12 cellular contexts compared by ENCODE assay signal in genomic region chr1:235313931-235314678, GRCh38. TPM values are rescaled to one million over a fixed set of nuclear protein-coding genes. Genes with fewer than 3 reads are reported as not detected.
DNase-seq lines count a peak whose midpoint lies in the region; ATAC-seq, FAIRE-seq and TF ChIP-seq lines count a peak whose summit lies in the region.
"Had no signal": no experiment of that assay in that cellular context is flagged by ENCODE, and none has a peak within 500 bp of the region (broad histone marks: within the 10 kb centered on the region; RNA-seq: fewer than 3 reads in every experiment).

No MANE protein-coding gene starts in this region.

- TF ChIP-seq EP300 in HepG2 (IDR thresholded peaks at IDR 0.05; ENCODE audit: low read depth in 2 of 2, low read length in 2 of 2) (no peak), HepG2 (CRISPR knock-in tag; IDR thresholded peaks at IDR 0.05; ENCODE audit: borderline replicate concordance) (no peak)

- WGBS in HepG2 (ENCODE audit: low lambda C conversion rate) = 96% methylated on average over 4 of the region's 4 CpGs

- H3K36me3 Mint-ChIP-seq in CD4-positive, alpha-beta T cell (ENCODE audit: low read depth) = peaks cover 38% of the 10 kb centered on the region
- H3K36me3 Mint-ChIP-seq in IgD-negative memory B cell (peaks cover 2% of the 10 kb centered on the region), astrocyte (ENCODE audit: low read depth, unreplicated experiment) (peaks cover 1% of the 10 kb centered on the region), memory B cell (peaks cover 10% of the 10 kb centered on the region)

- intact Hi-C loops in CD4-positive, alpha-beta T cell (cut with DNase I, micrococcal nuclease) = no loop called here
- intact Hi-C loops in HepG2 (cut with micrococcal nuclease; ENCODE audit: unreplicated experiment) = no loop called here
- intact Hi-C loops in dorsolateral prefrontal cortex (cut with DNase I) = no loop called here

- no peak for TF ChIP-seq CTCF in CD4-positive, alpha-beta T cell (IDR thresholded peaks at IDR 0.05)
- TF ChIP-seq CTCF in astrocyte (IDR thresholded peaks at IDR 0.05; ENCODE audit: insufficient read depth, low read depth, low read length) (no peak), HepG2 (CRISPR knock-in tag; IDR thresholded peaks at IDR 0.05) (no peak), dorsolateral prefrontal cortex (IDR thresholded peaks at IDR 0.05 in 54 of 56, conservative IDR thresholded peaks at IDR 0.05 in 2 of 56; ENCODE audit: low read depth in 1 of 56, partially characterized antibody in 56 of 56) (no peak)

- peak overlapping the region; percentile 76 for H3K4me3 Mint-ChIP-seq in CD4-positive, alpha-beta T cell
- peak overlapping the region in 2 of 4 donors; percentile 29 to 86 for H3K4me3 Mint-ChIP-seq in IgD-negative memory B cell
- H3K4me3 Mint-ChIP-seq in astrocyte (ENCODE audit: unreplicated experiment) = peak overlapping the region; percentile 36
- H3K4me3 Mint-ChIP-seq in memory B cell = peak overlapping the region; percentile 15

- H3K27me3 Mint-ChIP-seq in CD4-positive, alpha-beta T cell = no peaks in the 10 kb centered on the region
- H3K27me3 Mint-ChIP-seq in IgD-negative memory B cell (no peaks in the 10 kb centered on the region), astrocyte (ENCODE audit: low read depth, unreplicated experiment) (no peaks in the 10 kb centered on the region), memory B cell (no peaks in the 10 kb centered on the region)

- H3K27ac ChIP-seq in CD4-positive, alpha-beta T cell (ENCODE audit: low read depth, low read length) = no peak overlapping the region
- no peak overlapping the region for H3K27ac ChIP-seq in astrocyte (ENCODE audit: low read depth, low read length)
- no peak overlapping the region for H3K27ac ChIP-seq in HepG2 (ENCODE audit: extremely low read length, insufficient read depth, low read length)
- H3K27ac ChIP-seq in dorsolateral prefrontal cortex = no peak overlapping the region
- H3K27ac ChIP-seq: C4-2B had no signal

- in situ Hi-C loops in HepG2 (cut with HindIII; ENCODE audit: extremely low pct_ligation_motif_present, low pct_unique_long_range_greater_than_20kb) = no loop called here

- H3K27me3 ChIP-seq in CD4-positive, alpha-beta T cell (ENCODE audit: control insufficient read depth, insufficient read depth, low read length) = no peaks in the 10 kb centered on the region
- H3K27me3 ChIP-seq in astrocyte (ENCODE audit: insufficient read depth, low read length) = no peaks in the 10 kb centered on the region
- no peaks in the 10 kb centered on the region for H3K27me3 ChIP-seq in HepG2 (ENCODE audit: control insufficient read depth in 1 of 2, insufficient read depth in 2 of 2, low read length in 2 of 2)
- H3K27me3 ChIP-seq in dorsolateral prefrontal cortex = no peaks in the 10 kb centered on the region

- no TSS peak for BruUV-seq in HepG2 (replicated peaks; lab: Mats Ljungman, UMichigan)

- no peak for ATAC-seq in CD4-positive, alpha-beta T cell (ENCODE audit: poor library complexity)
- ATAC-seq in memory B cell (ENCODE audit: low read depth) = no peak
- ATAC-seq in HepG2 = no peak
- ATAC-seq in HG02623 (IDR thresholded peaks at IDR 0.05; ENCODE audit: unreplicated experiment) = no peak

- no peaks in the 10 kb centered on the region for H3K9me3 ChIP-seq in CD4-positive, alpha-beta T cell (ENCODE audit: control insufficient read depth, low read length)
- no peaks in the 10 kb centered on the region for H3K9me3 ChIP-seq in astrocyte (ENCODE audit: insufficient read depth, low read depth, low read length)
- no peaks in the 10 kb centered on the region for H3K9me3 ChIP-seq in HepG2 (ENCODE audit: low read length)

- H3K9ac ChIP-seq in astrocyte (ENCODE audit: low read length) = no peak overlapping the region
- no peak overlapping the region for H3K9ac ChIP-seq in HepG2 (ENCODE audit: insufficient read depth, low read depth, low read length)

- H3K9me3 Mint-ChIP-seq in CD4-positive, alpha-beta T cell = no peaks in the 10 kb centered on the region
- H3K9me3 Mint-ChIP-seq in IgD-negative memory B cell = no peaks in the 10 kb centered on the region
- H3K9me3 Mint-ChIP-seq in astrocyte (ENCODE audit: unreplicated experiment) = no peaks in the 10 kb centered on the region
- no peaks in the 10 kb centered on the region for H3K9me3 Mint-ChIP-seq in memory B cell

- TF ChIP-seq RAD21 in HepG2 (CRISPR knock-in tag; IDR thresholded peaks at IDR 0.05) = no peak

- H3K79me2 ChIP-seq in astrocyte (ENCODE audit: insufficient read depth, low read length) (peaks cover 92% of the 10 kb centered on the region), HepG2 (ENCODE audit: insufficient read depth, low read length) (peaks cover 90% of the 10 kb centered on the region)

- peaks cover 72% of the 10 kb centered on the region for H3K4me1 Mint-ChIP-seq in CD4-positive, alpha-beta T cell (ENCODE audit: low read depth)
- H3K4me1 Mint-ChIP-seq in IgD-negative memory B cell = peaks cover 31 to 41% (median 34%) of the 10 kb centered on the region in 3 donors
- peaks cover 17% of the 10 kb centered on the region for H3K4me1 Mint-ChIP-seq in astrocyte (ENCODE audit: low read depth, unreplicated experiment)
- H3K4me1 Mint-ChIP-seq in memory B cell = peaks cover 31% of the 10 kb centered on the region

- H4K20me1 ChIP-seq in astrocyte (ENCODE audit: insufficient read depth, low read length) (peaks cover 84% of the 10 kb centered on the region), HepG2 (ENCODE audit: insufficient read depth, low read length) (peaks cover 36% of the 10 kb centered on the region)

- peak overlapping the region; percentile 82 for H3K27ac Mint-ChIP-seq in CD4-positive, alpha-beta T cell
- peak overlapping the region in 2 of 3 donors; percentile 33 to 55 for H3K27ac Mint-ChIP-seq in IgD-negative memory B cell
- H3K27ac Mint-ChIP-seq in astrocyte (ENCODE audit: unreplicated experiment) = no peak overlapping the region
- peak overlapping the region; percentile 58 for H3K27ac Mint-ChIP-seq in memory B cell

- CTCF ChIA-PET in CD4-positive, alpha-beta T cell (lab: Charles Lee) = interaction anchor here (1.0 to 2.9 kb wide), 3 partner anchors 55 to 85 kb away, joined by 3 to 9 read pairs (median 3); no protein-coding TSS in a partner anchor
- CTCF ChIA-PET in HepG2 (lab: Yijun Ruan, JAX; ENCODE audit: low intra/inter-chr PET ratio, low total read pairs) = no interaction called here

- POLR2A ChIA-PET in CD4-positive, alpha-beta T cell (lab: Charles Lee) = interaction anchor here (0.7 to 1.4 kb wide), 4 partner anchors 10 to 39 kb away, joined by 3 to 8 read pairs (median 4); no protein-coding TSS in a partner anchor
- POLR2A ChIA-PET in HepG2 (lab: Yijun Ruan, JAX) = no interaction called here

- H2AFZ ChIP-seq in astrocyte (ENCODE audit: low read depth, low read length) (no peak overlapping the region), HepG2 (ENCODE audit: low read length) (no peak overlapping the region)

- H3K4me1 ChIP-seq in astrocyte (ENCODE audit: insufficient read depth, low read length) = no peaks in the 10 kb centered on the region
- peaks cover 42% of the 10 kb centered on the region for H3K4me1 ChIP-seq in HepG2 (ENCODE audit: insufficient read depth, low read length)

- H3K36me3 ChIP-seq in astrocyte (ENCODE audit: insufficient read depth, low read length) = no peaks in the 10 kb centered on the region
- H3K36me3 ChIP-seq in HepG2 (replicated peaks in 1 of 2; ENCODE audit: control insufficient read depth in 1 of 2, insufficient read depth in 2 of 2, low read length in 2 of 2) = peaks cover 1 to 13% of the 10 kb centered on the region in 2 experiments; a peak in 3 of 5 replicates

- no peak for FAIRE-seq in astrocyte (lab: Jason Lieb, UNC)
- no peak for FAIRE-seq in HepG2 (lab: Jason Lieb, UNC)

- H3K4me2 ChIP-seq in astrocyte (ENCODE audit: low read length) = peak overlapping the region; percentile 33
- no peak overlapping the region for H3K4me2 ChIP-seq in HepG2 (ENCODE audit: low read depth, low read length)

- H3K4me3 ChIP-seq in astrocyte (ENCODE audit: insufficient read depth, low read depth, low read length) = no peak overlapping the region
- H3K4me3 ChIP-seq in HepG2 (replicated peaks in 1 of 3; ENCODE audit: insufficient read depth in 1 of 3, low read depth in 2 of 3, low read length in 3 of 3) = no peak overlapping the region
- no peak overlapping the region for H3K4me3 ChIP-seq in dorsolateral prefrontal cortex

- TF ChIP-seq POLR2A in HepG2 (IDR thresholded peaks at IDR 0.05; ENCODE audit: insufficient read depth in 1 of 2, low read depth in 2 of 2, low read length in 2 of 2) = no peak

- DNase-seq in CD4-positive, alpha-beta T cell = no peak
- no peak for DNase-seq in astrocyte (ENCODE audit: low read depth)
- DNase-seq in memory B cell (ENCODE audit: low spot score in 2 of 2) = no peak
- no peak for DNase-seq in HepG2 (ENCODE audit: low spot score)
- DNase-seq in inferior parietal cortex (ENCODE audit: extremely low spot score) = no peak
- DNase-seq in dorsolateral prefrontal cortex = no peak
- DNase-seq: activated gamma-delta T cell treated with Interleukin-2 at 50 U/mL for 16 hours; effector CD4-positive, alpha-beta T cell; OCI-M1 had no signal

RNA-seq across cellular contexts. Expression of gene ARID4B, which starts 13.9 kb away (rescaled TPM):
- total RNA-seq in CD4-positive, alpha-beta T cell = 100 to 1,000 TPM; 127 to 130 TPM
- polyA plus RNA-seq in IgD-negative memory B cell = 66.2 TPM
- total RNA-seq in astrocyte = 35.9 and 38.6 TPM in 2 replicates
- 24.6 and 26.9 TPM in 2 replicates for total RNA-seq in HepG2 (2016; rRNA removed; fragmentation: Illumina TruSeq; extraction: Trizol)
- total RNA-seq in HepG2 (2016; cell fraction: cytosol; rRNA removed; fragmentation: Illumina TruSeq; extraction: Trizol; ENCODE audit: low read depth) = 3.6 and 6.4 TPM in 2 replicates
- 25.3 and 26.7 TPM in 2 replicates for total RNA-seq in HepG2 (2016; cell fraction: insoluble cytoplasmic fraction; rRNA removed; fragmentation: Illumina TruSeq; extraction: Trizol)
- total RNA-seq in HepG2 (2016; cell fraction: membrane; rRNA removed; fragmentation: Illumina TruSeq; extraction: Trizol) = 6.4 and 8.2 TPM in 2 replicates
- 40.1 and 45.0 TPM in 2 replicates for total RNA-seq in HepG2 (2016; cell fraction: nucleus; rRNA removed; fragmentation: Illumina TruSeq; extraction: Trizol)
- polyA plus RNA-seq in HepG2 (2011; rRNA removed) = 7.2 and 9.7 TPM in 2 replicates
- polyA plus RNA-seq in HepG2 (2011; cell fraction: cytosol; rRNA removed) = 3.3 and 4.4 TPM in 2 replicates
- polyA plus RNA-seq in HepG2 (2011; cell fraction: nucleus; rRNA removed) = 12.9 and 13.1 TPM in 2 replicates
- polyA plus RNA-seq in HepG2 (2012) = 13.4 and 18.5 TPM in 2 replicates
- 0.25 and 0.27 TPM in 2 replicates for polyA plus RNA-seq in HepG2 (2016; cell fraction: cytosol; fragmentation: Illumina TruSeq; extraction: Trizol; ENCODE audit: low read depth)
- 14.8 and 15.4 TPM in 2 replicates for polyA plus RNA-seq in HepG2 (2016; cell fraction: insoluble cytoplasmic fraction; fragmentation: Illumina TruSeq; extraction: Trizol; ENCODE audit: low read depth)
- polyA plus RNA-seq in HepG2 (2016; cell fraction: membrane; fragmentation: Illumina TruSeq; extraction: Trizol; ENCODE audit: low read depth) = 0.92 and 0.98 TPM in 2 replicates
- polyA plus RNA-seq in HepG2 (2016; cell fraction: nucleus; fragmentation: Illumina TruSeq; extraction: Trizol; ENCODE audit: insufficient read depth, low read depth) = 30.0 and 32.3 TPM in 2 replicates
- polyA minus RNA-seq in HepG2 (2011; rRNA and poly(A)+ RNA removed; ENCODE audit: low replicate concordance) = 9.7 and 16.5 TPM in 2 replicates
- polyA minus RNA-seq in HepG2 (2011; cell fraction: cytosol; rRNA and poly(A)+ RNA removed) = 10.8 and 14.8 TPM in 2 replicates
- polyA minus RNA-seq in HepG2 (2011; cell fraction: nucleus; rRNA and poly(A)+ RNA removed) = 73.5 and 86.1 TPM in 2 replicates
- total RNA-seq in dorsolateral prefrontal cortex = 10 to 100 TPM; 42.7 to 86.7 (median 59.7) TPM

RNA-seq across cellular contexts. Expression of gene GGPS1, which starts 14.3 kb away (rescaled TPM):
- total RNA-seq in CD4-positive, alpha-beta T cell = 10 to 100 TPM; 20.6 to 20.9 TPM
- polyA plus RNA-seq in IgD-negative memory B cell = 63.7 TPM
- 34.8 and 39.1 TPM in 2 replicates for total RNA-seq in astrocyte
- total RNA-seq in HepG2 (2016; rRNA removed; fragmentation: Illumina TruSeq; extraction: Trizol) = 42.6 and 59.1 TPM in 2 replicates
- 21.5 and 21.8 TPM in 2 replicates for total RNA-seq in HepG2 (2016; cell fraction: cytosol; rRNA removed; fragmentation: Illumina TruSeq; extraction: Trizol; ENCODE audit: low read depth)
- total RNA-seq in HepG2 (2016; cell fraction: insoluble cytoplasmic fraction; rRNA removed; fragmentation: Illumina TruSeq; extraction: Trizol) = 38.1 and 62.2 TPM in 2 replicates
- total RNA-seq in HepG2 (2016; cell fraction: membrane; rRNA removed; fragmentation: Illumina TruSeq; extraction: Trizol) = 37.1 and 44.7 TPM in 2 replicates
- total RNA-seq in HepG2 (2016; cell fraction: nucleus; rRNA removed; fragmentation: Illumina TruSeq; extraction: Trizol) = 11.9 and 16.2 TPM in 2 replicates
- 25.8 and 28.8 TPM in 2 replicates for polyA plus RNA-seq in HepG2 (2011; rRNA removed)
- 12.9 and 22.2 TPM in 2 replicates for polyA plus RNA-seq in HepG2 (2011; cell fraction: cytosol; rRNA removed)
- 4.4 and 11.2 TPM in 2 replicates for polyA plus RNA-seq in HepG2 (2011; cell fraction: nucleus; rRNA removed)
- 30.9 and 36.8 TPM in 2 replicates for polyA plus RNA-seq in HepG2 (2012)
- 11.2 and 11.4 TPM in 2 replicates for polyA plus RNA-seq in HepG2 (2016; cell fraction: cytosol; fragmentation: Illumina TruSeq; extraction: Trizol; ENCODE audit: low read depth)
- polyA plus RNA-seq in HepG2 (2016; cell fraction: insoluble cytoplasmic fraction; fragmentation: Illumina TruSeq; extraction: Trizol; ENCODE audit: low read depth) = 59.2 and 60.3 TPM in 2 replicates
- polyA plus RNA-seq in HepG2 (2016; cell fraction: membrane; fragmentation: Illumina TruSeq; extraction: Trizol; ENCODE audit: low read depth) = 29.1 and 29.2 TPM in 2 replicates
- 24.5 and 28.8 TPM in 2 replicates for polyA plus RNA-seq in HepG2 (2016; cell fraction: nucleus; fragmentation: Illumina TruSeq; extraction: Trizol; ENCODE audit: insufficient read depth, low read depth)
- polyA minus RNA-seq in HepG2 (2011; rRNA and poly(A)+ RNA removed; ENCODE audit: low replicate concordance) = 17.0 and 17.9 TPM in 2 replicates
- polyA minus RNA-seq in HepG2 (2011; cell fraction: cytosol; rRNA and poly(A)+ RNA removed) = 15.0 and 19.9 TPM in 2 replicates
- polyA minus RNA-seq in HepG2 (2011; cell fraction: nucleus; rRNA and poly(A)+ RNA removed) = 11.3 and 17.7 TPM in 2 replicates
- total RNA-seq in dorsolateral prefrontal cortex = 10 to 100 TPM; 28.5 to 60.2 (median 43.4) TPM

RNA-seq across cellular contexts. Expression of gene TBCE, which starts 53.1 kb away (rescaled TPM):
- total RNA-seq in CD4-positive, alpha-beta T cell = 1 to 10 TPM; 7.0 to 8.4 TPM
- 14.7 TPM for polyA plus RNA-seq in IgD-negative memory B cell
- total RNA-seq in astrocyte = 28.3 and 36.3 TPM in 2 replicates
- 25.6 and 33.0 TPM in 2 replicates for total RNA-seq in HepG2 (2016; rRNA removed; fragmentation: Illumina TruSeq; extraction: Trizol)
- total RNA-seq in HepG2 (2016; cell fraction: cytosol; rRNA removed; fragmentation: Illumina TruSeq; extraction: Trizol; ENCODE audit: low read depth) = 14.7 and 15.8 TPM in 2 replicates
- 26.3 and 39.6 TPM in 2 replicates for total RNA-seq in HepG2 (2016; cell fraction: insoluble cytoplasmic fraction; rRNA removed; fragmentation: Illumina TruSeq; extraction: Trizol)
- 11.4 and 12.5 TPM in 2 replicates for total RNA-seq in HepG2 (2016; cell fraction: membrane; rRNA removed; fragmentation: Illumina TruSeq; extraction: Trizol)
- 21.0 and 25.5 TPM in 2 replicates for total RNA-seq in HepG2 (2016; cell fraction: nucleus; rRNA removed; fragmentation: Illumina TruSeq; extraction: Trizol)
- 24.4 and 31.1 TPM in 2 replicates for polyA plus RNA-seq in HepG2 (2011; rRNA removed)
- 15.6 and 21.0 TPM in 2 replicates for polyA plus RNA-seq in HepG2 (2011; cell fraction: cytosol; rRNA removed)
- polyA plus RNA-seq in HepG2 (2011; cell fraction: nucleus; rRNA removed) = 26.3 and 27.5 TPM in 2 replicates
- polyA plus RNA-seq in HepG2 (2012) = 35.3 and 48.1 TPM in 2 replicates
- polyA plus RNA-seq in HepG2 (2016; cell fraction: cytosol; fragmentation: Illumina TruSeq; extraction: Trizol; ENCODE audit: low read depth) = 5.5 and 5.9 TPM in 2 replicates
- polyA plus RNA-seq in HepG2 (2016; cell fraction: insoluble cytoplasmic fraction; fragmentation: Illumina TruSeq; extraction: Trizol; ENCODE audit: low read depth) = 33.2 and 36.2 TPM in 2 replicates
- 7.0 and 7.4 TPM in 2 replicates for polyA plus RNA-seq in HepG2 (2016; cell fraction: membrane; fragmentation: Illumina TruSeq; extraction: Trizol; ENCODE audit: low read depth)
- polyA plus RNA-seq in HepG2 (2016; cell fraction: nucleus; fragmentation: Illumina TruSeq; extraction: Trizol; ENCODE audit: insufficient read depth, low read depth) = 60.6 and 63.9 TPM in 2 replicates
- 9.1 and 14.9 TPM in 2 replicates for polyA minus RNA-seq in HepG2 (2011; rRNA and poly(A)+ RNA removed; ENCODE audit: low replicate concordance)
- polyA minus RNA-seq in HepG2 (2011; cell fraction: cytosol; rRNA and poly(A)+ RNA removed) = 13.1 and 16.3 TPM in 2 replicates
- 44.9 and 47.3 TPM in 2 replicates for polyA minus RNA-seq in HepG2 (2011; cell fraction: nucleus; rRNA and poly(A)+ RNA removed)
- 10 to 100 TPM; 15.5 to 48.9 (median 30.1) TPM for total RNA-seq in dorsolateral prefrontal cortex
